ENCODE assay signal across 8 cellular contexts in genomic region chr9:35116539-35116897, GRCh38. TPM values are rescaled to one million over a fixed set of nuclear protein-coding genes. Genes with fewer than 3 reads are reported as not detected.
DNase-seq lines count a peak whose midpoint lies in the region; TF ChIP-seq lines count a peak whose summit lies in the region.

No MANE protein-coding gene starts in this region.

- H3K27me3 ChIP-seq in Caco-2 (replicated peaks; ENCODE audit: control insufficient read depth, insufficient read depth, low read length) (no peaks in the 10 kb centered on the region), MM.1S (replicated peaks; ENCODE audit: insufficient read depth, low read length) (no peaks in the 10 kb centered on the region), endodermal cell (ENCODE audit: control insufficient read depth, insufficient read depth, low read length, poor library complexity, severe bottlenecking) (no peaks in the 10 kb centered on the region), neuronal stem cell (ENCODE audit: control insufficient read depth in 3 of 3, insufficient read depth in 3 of 3, low read depth in 1 of 3, low read length in 3 of 3) (peaks cover 0 to 3% (median 0%) of the 10 kb centered on the region in 3 experiments)

- H2AFZ ChIP-seq in MM.1S (ENCODE audit: low read length) = peak overlapping the region; percentile 82
- H2AFZ ChIP-seq in neuronal stem cell (ENCODE audit: low read length) = peak overlapping the region; percentile 81

- peaks cover 25% of the 10 kb centered on the region for H3K4me1 ChIP-seq in Caco-2
- H3K4me1 ChIP-seq in MM.1S (ENCODE audit: low read length) = peaks cover 21% of the 10 kb centered on the region
- H3K4me1 ChIP-seq in endodermal cell (ENCODE audit: control insufficient read depth, insufficient read depth, low read length) = peaks cover 7% of the 10 kb centered on the region
- peaks cover 21 to 22% of the 10 kb centered on the region in 2 donors for H3K4me1 ChIP-seq in neuronal stem cell (ENCODE audit: control insufficient read depth in 2 of 2, insufficient read depth in 1 of 2, low read depth in 1 of 2, low read length in 2 of 2)

- H4K8ac ChIP-seq in neuronal stem cell (ENCODE audit: low read depth, low read length) = no peak overlapping the region

- H3K4me3 Mint-ChIP-seq in Caco-2 (ENCODE audit: unreplicated experiment) = peak overlapping the region; percentile 91
- H3K4me3 Mint-ChIP-seq in endodermal cell = peak overlapping the region; percentile 76

- H3K79me2 ChIP-seq in MM.1S (ENCODE audit: low read length) = peaks cover 10% of the 10 kb centered on the region; the same call in 1 of the 2 replicates

- H3K9ac ChIP-seq in MM.1S (ENCODE audit: low read length) = peak overlapping the region; percentile 53
- H3K9ac ChIP-seq in endodermal cell (ENCODE audit: extremely low read depth, low read length, poor library complexity, severe bottlenecking) = peak overlapping the region; percentile 64
- H3K9ac ChIP-seq in neuronal stem cell (ENCODE audit: low read depth, low read length, poor library complexity) = peak overlapping the region; percentile 75

- intact Hi-C loops in Caco-2 (cut with micrococcal nuclease; ENCODE audit: unreplicated experiment) = loop anchor here (1.0 to 10.0 kb wide), 6 partner anchors 45 to 618 kb away; partner anchors contain the start of genes CREB3 and TLN1

- peaks cover 21% of the 10 kb centered on the region; the same call in 1 of the 2 replicates for H3F3A ChIP-seq in MM.1S (ENCODE audit: insufficient read depth, low read length)

- H4K20me1 ChIP-seq in MM.1S (ENCODE audit: insufficient read depth, low read length) = no peaks in the 10 kb centered on the region

- H2BK15ac ChIP-seq in neuronal stem cell (ENCODE audit: low read length) = no peak overlapping the region

- H3K9me3 ChIP-seq in Caco-2 (no peaks in the 10 kb centered on the region), MM.1S (replicated peaks; ENCODE audit: insufficient read depth, low read length) (no peaks in the 10 kb centered on the region), endodermal cell (ENCODE audit: control insufficient read depth, low read length) (no peaks in the 10 kb centered on the region), neuronal stem cell (replicated peaks in 1 of 2; ENCODE audit: control insufficient read depth in 2 of 2, insufficient read depth in 1 of 2, low read depth in 1 of 2, low read length in 2 of 2) (no peaks in the 10 kb centered on the region)

- peak overlapping the region; percentile 66; the same call in 1 of the 2 replicates for H3K27ac ChIP-seq in MM.1S (ENCODE audit: low read length)
- peak overlapping the region; percentile 81 for H3K27ac ChIP-seq in endodermal cell (ENCODE audit: low read depth, low read length)
- no peak overlapping the region for H3K27ac ChIP-seq in neuronal stem cell (replicated peaks; ENCODE audit: low read length)

- no peak overlapping the region for H2AK5ac ChIP-seq in neuronal stem cell (ENCODE audit: low read depth, low read length)

- H3K9me2 ChIP-seq in MM.1S (replicated peaks; ENCODE audit: insufficient read depth, low read length) = no peaks in the 10 kb centered on the region

- WGBS in endodermal cell (ENCODE audit: insufficient coverage in 1 of 2, insufficient read length in 1 of 2), 2 experiments = 1 to 8% methylated on average over 6 to 12 of the region's 12 CpGs
- WGBS in neuronal stem cell (ENCODE audit: extremely low coverage in 2 of 2, insufficient read length in 2 of 2, insufficient replicate concordance in 1 of 2), 2 donors = no CpG with 5 or more reads among the region's 12 CpGs

- no peaks in the 10 kb centered on the region for H3K27me3 Mint-ChIP-seq in Caco-2 (ENCODE audit: insufficient read depth, unreplicated experiment)
- H3K27me3 Mint-ChIP-seq in endodermal cell (ENCODE audit: insufficient read depth) = no peaks in the 10 kb centered on the region

- H3K18ac ChIP-seq in neuronal stem cell (ENCODE audit: low read length) = no peak overlapping the region

- H3K36me3 Mint-ChIP-seq in Caco-2 (ENCODE audit: insufficient read depth, unreplicated experiment) = peaks cover 18% of the 10 kb centered on the region
- peaks cover 4% of the 10 kb centered on the region for H3K36me3 Mint-ChIP-seq in endodermal cell (ENCODE audit: low read depth)

- no peak overlapping the region for H2BK5ac ChIP-seq in neuronal stem cell (ENCODE audit: low read length)

- H3K36me3 ChIP-seq in Caco-2 (ENCODE audit: control insufficient read depth, insufficient read depth, low read length) = no peaks in the 10 kb centered on the region
- H3K36me3 ChIP-seq in MM.1S (replicated peaks; ENCODE audit: insufficient read depth, low read length) = no peaks in the 10 kb centered on the region
- H3K36me3 ChIP-seq in endodermal cell (ENCODE audit: control insufficient read depth, insufficient read depth, low read length) = no peaks in the 10 kb centered on the region
- no peaks in the 10 kb centered on the region for H3K36me3 ChIP-seq in neuronal stem cell (replicated peaks in 1 of 2; ENCODE audit: control insufficient read depth in 2 of 2, insufficient read depth in 2 of 2, low read length in 2 of 2)

- H3K9me3 Mint-ChIP-seq in Caco-2 (ENCODE audit: unreplicated experiment) (no peaks in the 10 kb centered on the region), endodermal cell (no peaks in the 10 kb centered on the region)

- H3K79me1 ChIP-seq in neuronal stem cell (ENCODE audit: low read depth, low read length) = peaks cover 3% of the 10 kb centered on the region

- TF ChIP-seq CTCF in Caco-2 (IDR thresholded peaks at IDR 0.05; ENCODE audit: insufficient read depth in 1 of 2, low read depth in 1 of 2, low read length in 1 of 2, severe bottlenecking in 1 of 2, unreplicated experiment in 1 of 2) (no peak), MM.1S (IDR thresholded peaks at IDR 0.05; ENCODE audit: low read length) (no peak), endodermal cell (conservative IDR thresholded peaks at IDR 0.05) (no peak)

- H3K27ac Mint-ChIP-seq in Caco-2 (ENCODE audit: unreplicated experiment) (peak overlapping the region; percentile 68), endodermal cell (peak overlapping the region; percentile 91)

- no peak for DNase-seq in Caco-2
- DNase-seq in MM.1S = no peak
- no peak for DNase-seq in endodermal cell
- DNase-seq in neuronal stem cell (ENCODE audit: low spot score) = peak; percentile 43
- DNase-seq in NCI-H1105 (lab: John Stamatoyannopoulos, UW) = no peak
- no peak for DNase-seq in activated CD4-positive, alpha-beta T cell treated with anti-CD3 and anti-CD28 coated beads for 48 hours
- DNase-seq in stimulated activated CD4-positive, alpha-beta T cell treated with anti-CD3 and anti-CD28 coated beads, Interleukin-1b, Interleukin-23, amount 100 ng/mL, for 48 hours = no peak
- DNase-seq in HuH-7 (ENCODE audit: low spot score) = no peak

- no peak overlapping the region for H3K23ac ChIP-seq in neuronal stem cell (ENCODE audit: low read depth, low read length, poor library complexity)

- H3K4me3 ChIP-seq in Caco-2 (ENCODE audit: low read depth, low read length) = peak overlapping the region; percentile 92
- H3K4me3 ChIP-seq in MM.1S (ENCODE audit: low read length) = peak overlapping the region; percentile 84
- H3K4me3 ChIP-seq in endodermal cell (ENCODE audit: low read length) = peak overlapping the region; percentile 87
- H3K4me3 ChIP-seq in neuronal stem cell (ENCODE audit: low read length in 2 of 2) = peak overlapping the region; percentile 42 to 76

- H3K4ac ChIP-seq in neuronal stem cell (ENCODE audit: low read length) = no peak overlapping the region

- H3K4me2 ChIP-seq in MM.1S (ENCODE audit: low read depth, low read length) (peak overlapping the region; percentile 99), neuronal stem cell (ENCODE audit: insufficient read depth, low read length, poor library complexity, severe bottlenecking) (peak overlapping the region; percentile 92)

- no peak overlapping the region for H3K14ac ChIP-seq in neuronal stem cell (ENCODE audit: low read length)

- H3K4me1 Mint-ChIP-seq in Caco-2 (ENCODE audit: low read depth, unreplicated experiment) (peaks cover 21% of the 10 kb centered on the region), endodermal cell (peaks cover 30% of the 10 kb centered on the region)

- POLR2A ChIA-PET in Caco-2 (lab: Charles Lee) = interaction anchor here (0.7 to 3.3 kb wide), 4 partner anchors 13 to 695 kb away, joined by 3 to 26 read pairs (median 8); partner anchors contain the start of genes PIGO, STOML2 and UNC13B

- no peak overlapping the region for H2BK120ac ChIP-seq in neuronal stem cell (ENCODE audit: low read depth, low read length)

- no peak overlapping the region for H2BK12ac ChIP-seq in neuronal stem cell (ENCODE audit: low read length)

- BruUV-seq in Caco-2 (replicated peaks; lab: Mats Ljungman, UMichigan) = no TSS peak

- H4K91ac ChIP-seq in neuronal stem cell (ENCODE audit: low read depth, low read length, poor library complexity) = no peak overlapping the region

- CTCF ChIA-PET in Caco-2 (lab: Charles Lee) = interaction anchor here (0.6 to 3.0 kb wide), 11 partner anchors 13 to 479 kb away, joined by 3 to 54 read pairs (median 4); partner anchors contain the start of genes SIGMAR1 and UNC13B

RNA-seq across cellular contexts. Expression of gene ATOSB, which starts 0.9 kb away (rescaled TPM):
- total RNA-seq in Caco-2 (2022) = 5.8 and 6.4 TPM in 2 replicates
- 10 to 100 TPM; 21.1 to 22.7 TPM for total RNA-seq in endodermal cell
- 28.0 TPM for polyA plus RNA-seq in endodermal cell (2013, experiment 1 of 2)
- 30.0 TPM for polyA plus RNA-seq in endodermal cell (2013, experiment 2 of 2)
- polyA plus RNA-seq in neuronal stem cell (2013, experiment 1 of 2) = 22.3 TPM
- 22.3 TPM for polyA plus RNA-seq in neuronal stem cell (2013, experiment 2 of 2)

RNA-seq across cellular contexts. Expression of gene STOML2, which starts 13.6 kb away (rescaled TPM):
- total RNA-seq in Caco-2 (2022) = 235 and 239 TPM in 2 replicates
- total RNA-seq in endodermal cell = 100 to 1,000 TPM; 158 to 201 TPM
- 126 TPM for polyA plus RNA-seq in endodermal cell (2013, experiment 1 of 2)
- 118 TPM for polyA plus RNA-seq in endodermal cell (2013, experiment 2 of 2)
- 135 TPM for polyA plus RNA-seq in neuronal stem cell (2013, experiment 1 of 2)
- 135 TPM for polyA plus RNA-seq in neuronal stem cell (2013, experiment 2 of 2)

RNA-seq across cellular contexts. Expression of gene PIGO, which starts 20.1 kb away (rescaled TPM):
- total RNA-seq in Caco-2 (2022) = 38.7 and 41.5 TPM in 2 replicates
- total RNA-seq in endodermal cell = 10 to 100 TPM; 29.6 to 34.9 TPM
- polyA plus RNA-seq in endodermal cell (2013, experiment 1 of 2) = 21.1 TPM
- 21.6 TPM for polyA plus RNA-seq in endodermal cell (2013, experiment 2 of 2)
- polyA plus RNA-seq in neuronal stem cell (2013, experiment 1 of 2) = 9.3 TPM
- 9.1 TPM for polyA plus RNA-seq in neuronal stem cell (2013, experiment 2 of 2)

RNA-seq across cellular contexts. Expression of gene FANCG, which starts 36.8 kb away (rescaled TPM):
- 68.9 and 74.8 TPM in 2 replicates for total RNA-seq in Caco-2 (2022)
- total RNA-seq in endodermal cell = 100 to 1,000 TPM in 1 of 2 donors, 10 to 100 TPM in 1; 94.7 to 112 TPM
- 63.6 TPM for polyA plus RNA-seq in endodermal cell (2013, experiment 1 of 2)
- polyA plus RNA-seq in endodermal cell (2013, experiment 2 of 2) = 51.9 TPM
- 61.9 TPM for polyA plus RNA-seq in neuronal stem cell (2013, experiment 1 of 2)
- polyA plus RNA-seq in neuronal stem cell (2013, experiment 2 of 2) = 57.5 TPM

RNA-seq across cellular contexts. Expression of gene VCP, which starts 44.1 kb away (rescaled TPM):
- 281 TPM in 2 replicates for total RNA-seq in Caco-2 (2022)
- total RNA-seq in endodermal cell = 100 to 1,000 TPM; 497 to 510 TPM
- polyA plus RNA-seq in endodermal cell (2013, experiment 1 of 2) = 225 TPM
- polyA plus RNA-seq in endodermal cell (2013, experiment 2 of 2) = 232 TPM
- 97.4 TPM for polyA plus RNA-seq in neuronal stem cell (2013, experiment 1 of 2)
- 97.3 TPM for polyA plus RNA-seq in neuronal stem cell (2013, experiment 2 of 2)
